In genomic region chr10:91925022-91925320, GRCh38 we compare ENCODE assay signal across 10 cellular contexts. TPM values are rescaled to one million over a fixed set of nuclear protein-coding genes. Genes with fewer than 3 reads are reported as not detected.
DNase-seq lines count a peak whose midpoint lies in the region; ATAC-seq and TF ChIP-seq lines count a peak whose summit lies in the region.
"Had no signal": no experiment of that assay in that cellular context is flagged by ENCODE, and none has a peak within 500 bp of the region (broad histone marks: within the 10 kb centered on the region; RNA-seq: fewer than 3 reads in every experiment).

No MANE protein-coding gene starts in this region.

- WGBS in tibial nerve, 2 donors: 23 to 43% methylated on average over 2 of the region's 2 CpGs

- H3K36me3 ChIP-seq in tibial nerve: no peaks in the 10 kb centered on the region
- H3K36me3 ChIP-seq: pancreas had no signal

- H3K27ac ChIP-seq in tibial nerve: peak overlapping the region in 1 of 4 donors; percentile 97

- no peak for TF ChIP-seq EP300 in tibial nerve (IDR thresholded peaks at IDR 0.05)

- H3K4me3 Mint-ChIP-seq in activated naive CD4-positive, alpha-beta T cell treated with anti-CD3 and anti-CD28 coated beads for 36 hours: peak overlapping the region; percentile 86
- peak overlapping the region; percentile 96 for H3K4me3 Mint-ChIP-seq in activated naive CD8-positive, alpha-beta T cell treated with anti-CD3 and anti-CD28 coated beads for 36 hours
- H3K4me3 Mint-ChIP-seq in immature natural killer cell: peak overlapping the region; percentile 92 to 99 (median 94)

- H3K9me3 ChIP-seq in tibial nerve: no peaks in the 10 kb centered on the region
- H3K9me3 ChIP-seq: pancreas had no signal

- peak overlapping the region in 3 of 4 donors; percentile 86 to 96 (median 90) for H3K4me3 ChIP-seq in tibial nerve

- no peaks in the 10 kb centered on the region for H3K27me3 Mint-ChIP-seq in activated naive CD4-positive, alpha-beta T cell treated with anti-CD3 and anti-CD28 coated beads for 36 hours (ENCODE audit: low read depth)
- no peaks in the 10 kb centered on the region for H3K27me3 Mint-ChIP-seq in activated naive CD8-positive, alpha-beta T cell treated with anti-CD3 and anti-CD28 coated beads for 36 hours
- peaks cover 4 to 10% (median 7%) of the 10 kb centered on the region in 3 donors for H3K27me3 Mint-ChIP-seq in immature natural killer cell (ENCODE audit: low read depth in 3 of 3)

- no peak for TF ChIP-seq CTCF in tibial nerve (IDR thresholded peaks at IDR 0.05)

- peaks cover 43% of the 10 kb centered on the region for H3K4me1 Mint-ChIP-seq in activated naive CD4-positive, alpha-beta T cell treated with anti-CD3 and anti-CD28 coated beads for 36 hours (ENCODE audit: low read depth)
- peaks cover 42% of the 10 kb centered on the region for H3K4me1 Mint-ChIP-seq in activated naive CD8-positive, alpha-beta T cell treated with anti-CD3 and anti-CD28 coated beads for 36 hours
- peaks cover 43 to 63% of the 10 kb centered on the region in 2 donors for H3K4me1 Mint-ChIP-seq in immature natural killer cell

- H3K4me1 ChIP-seq in tibial nerve: peaks cover 0 to 59% (median 8%) of the 10 kb centered on the region in 4 donors

- H3K9me3 Mint-ChIP-seq in activated naive CD4-positive, alpha-beta T cell treated with anti-CD3 and anti-CD28 coated beads for 36 hours: no peaks in the 10 kb centered on the region
- no peaks in the 10 kb centered on the region for H3K9me3 Mint-ChIP-seq in activated naive CD4-positive, alpha-beta T cell treated with anti-CD3 and anti-CD28 coated beads, Interleukin-2, amount 50 U/mL, for 72 hours
- no peaks in the 10 kb centered on the region for H3K9me3 Mint-ChIP-seq in activated naive CD8-positive, alpha-beta T cell treated with anti-CD3 and anti-CD28 coated beads for 36 hours
- no peaks in the 10 kb centered on the region for H3K9me3 Mint-ChIP-seq in immature natural killer cell

- no peaks in the 10 kb centered on the region for H3K27me3 ChIP-seq in tibial nerve
- H3K27me3 ChIP-seq: pancreas had no signal

- TF ChIP-seq POLR2A in tibial nerve (IDR thresholded peaks at IDR 0.05): no peak

- no peak for ATAC-seq in activated naive CD4-positive, alpha-beta T cell treated with anti-CD3 and anti-CD28 coated beads, Interleukin-2, amount 50 U/mL, for 72 hours
- ATAC-seq in GM18868 (IDR thresholded peaks at IDR 0.05; ENCODE audit: unreplicated experiment) (no peak), HG02610 (IDR thresholded peaks at IDR 0.05; ENCODE audit: unreplicated experiment) (no peak), HG03175 (IDR thresholded peaks at IDR 0.05; ENCODE audit: unreplicated experiment) (no peak)
- ATAC-seq: pancreas had no signal

- intact Hi-C loops in activated naive CD4-positive, alpha-beta T cell treated with anti-CD3 and anti-CD28 coated beads for 36 hours (cut with micrococcal nuclease): no loop called here

- H3K36me3 Mint-ChIP-seq in activated naive CD4-positive, alpha-beta T cell treated with anti-CD3 and anti-CD28 coated beads for 36 hours (ENCODE audit: low read depth): peaks cover 9% of the 10 kb centered on the region
- peaks cover 18 to 28% of the 10 kb centered on the region in 2 donors for H3K36me3 Mint-ChIP-seq in activated naive CD4-positive, alpha-beta T cell treated with anti-CD3 and anti-CD28 coated beads, Interleukin-2, amount 50 U/mL, for 72 hours
- H3K36me3 Mint-ChIP-seq in activated naive CD8-positive, alpha-beta T cell treated with anti-CD3 and anti-CD28 coated beads for 36 hours: peaks cover 27% of the 10 kb centered on the region
- peaks cover 0 to 8% (median 0%) of the 10 kb centered on the region in 3 donors for H3K36me3 Mint-ChIP-seq in immature natural killer cell

- no peak overlapping the region for H3K27ac Mint-ChIP-seq in activated naive CD4-positive, alpha-beta T cell treated with anti-CD3 and anti-CD28 coated beads for 36 hours
- H3K27ac Mint-ChIP-seq in activated naive CD4-positive, alpha-beta T cell treated with anti-CD3 and anti-CD28 coated beads, Interleukin-2, amount 50 U/mL, for 72 hours: peak overlapping the region in 1 of 2 donors; percentile 100
- no peak overlapping the region for H3K27ac Mint-ChIP-seq in activated naive CD8-positive, alpha-beta T cell treated with anti-CD3 and anti-CD28 coated beads for 36 hours
- H3K27ac Mint-ChIP-seq in immature natural killer cell: peak overlapping the region in 4 of 6 donors; percentile 36 to 100 (median 98)

- CTCF ChIA-PET in activated naive CD4-positive, alpha-beta T cell treated with anti-CD3 and anti-CD28 coated beads for 36 hours (lab: Charles Lee): interaction anchor here (1.0 to 3.7 kb wide), 3 partner anchors 12 to 89 kb away, joined by 3 to 15 read pairs (median 3); partner anchors contain the start of gene FGFBP3

- DNase-seq in activated naive CD4-positive, alpha-beta T cell treated with anti-CD3 and anti-CD28 coated beads for 36 hours: no peak
- no peak for DNase-seq in activated naive CD4-positive, alpha-beta T cell treated with anti-CD3 and anti-CD28 coated beads, Interleukin-2, amount 50 U/mL, for 72 hours (ENCODE audit: low spot score in 2 of 2)
- DNase-seq in activated naive CD8-positive, alpha-beta T cell treated with anti-CD3 and anti-CD28 coated beads for 36 hours: no peak
- DNase-seq in immature natural killer cell: no peak
- no peak for DNase-seq in tibial nerve (ENCODE audit: low spot score in 2 of 2)
- DNase-seq: DMS79 treated with DMSO at 0.1 percent for 48 hours, pancreas had no signal

RNA-seq across cellular contexts. Expression of gene BTAF1, which starts 1.4 kb away (rescaled TPM):
- total RNA-seq in activated naive CD4-positive, alpha-beta T cell treated with anti-CD3 and anti-CD28 coated beads for 36 hours: 10 to 100 TPM; 42.6 to 43.6 TPM
- 10 to 100 TPM; 72.9 to 74.2 TPM for total RNA-seq in activated naive CD4-positive, alpha-beta T cell treated with anti-CD3 and anti-CD28 coated beads, Interleukin-2, amount 50 U/mL, for 72 hours
- 10 to 100 TPM; 53.9 to 58.6 TPM for total RNA-seq in activated naive CD8-positive, alpha-beta T cell treated with anti-CD3 and anti-CD28 coated beads for 36 hours
- polyA plus RNA-seq in immature natural killer cell: 10 to 100 TPM in 1 of 3 donors, 1 to 10 TPM in 2; 2.9 to 12.8 (median 4.7) TPM
- total RNA-seq in tibial nerve: 10 to 100 TPM; 50.4 to 76.7 (median 58.1) TPM

RNA-seq across cellular contexts. Expression of gene FGFBP3, which starts 15.7 kb away (rescaled TPM):
- 1 to 10 TPM; 1.2 to 1.6 TPM for total RNA-seq in activated naive CD4-positive, alpha-beta T cell treated with anti-CD3 and anti-CD28 coated beads for 36 hours
- total RNA-seq in activated naive CD4-positive, alpha-beta T cell treated with anti-CD3 and anti-CD28 coated beads, Interleukin-2, amount 50 U/mL, for 72 hours: 1 to 10 TPM in 1 of 2 donors, under 1 TPM in 1; 0.25 to 1.5 TPM
- total RNA-seq in activated naive CD8-positive, alpha-beta T cell treated with anti-CD3 and anti-CD28 coated beads for 36 hours: 1 to 10 TPM; 3.6 to 3.9 TPM
- polyA plus RNA-seq in immature natural killer cell: 1 to 10 TPM in 2 of 3 donors, under 1 TPM in 1; 0.48 to 3.1 (median 3.1) TPM
- 1 to 10 TPM; 3.1 to 7.9 (median 4.9) TPM for total RNA-seq in tibial nerve

Comparison
In these comparisons a context has a peak if more than half of its experiments do, and no peak if none do; other contexts are left out.
1. H3K27ac Mint-ChIP-seq: peak in immature natural killer cell (4 of 6); none in activated naive CD4-positive, alpha-beta T cell treated with anti-CD3 and anti-CD28 coated beads for 36 hours (single experiment) and activated naive CD8-positive, alpha-beta T cell treated with anti-CD3 and anti-CD28 coated beads for 36 hours (single experiment).
2. Peak in every context shown above with its lines, with median percentiles within 50 percentile points of each other: H3K4me3 Mint-ChIP-seq.